Comparison of ENCODE assay signal across 9 cellular contexts in genomic region chr17:39576187-39576586, GRCh38. TPM values are rescaled to one million over a fixed set of nuclear protein-coding genes. Genes with fewer than 3 reads are reported as not detected.
DNase-seq lines count a peak whose midpoint lies in the region; ATAC-seq and TF ChIP-seq lines count a peak whose summit lies in the region.
"Had no signal": no experiment of that assay in that cellular context is flagged by ENCODE, and none has a peak within 500 bp of the region (broad histone marks: within the 10 kb centered on the region; RNA-seq: fewer than 3 reads in every experiment).

No MANE protein-coding gene starts in this region.

- intact Hi-C loops in PC-9 (cut with micrococcal nuclease; ENCODE audit: unreplicated experiment), result no loop called here
- intact Hi-C loops in stomach (cut with DNase I; ENCODE audit: low total_unique reads), result no loop called here

- H3K27me3 ChIP-seq in AG04450 (ENCODE audit: control insufficient read depth, insufficient read depth, low read length), result peaks cover 27% of the 10 kb centered on the region
- peaks cover 10% of the 10 kb centered on the region; the same call in 1 of the 2 replicates for H3K27me3 ChIP-seq in PC-9 (ENCODE audit: insufficient read depth, low read depth)
- H3K27me3 ChIP-seq in stomach, result peaks cover 0 to 32% (median 0%) of the 10 kb centered on the region in 3 donors

- no peak for TF ChIP-seq EP300 in stomach (IDR thresholded peaks at IDR 0.05)

- CTCF ChIA-PET in AG04450 (lab: Charles Lee), result interaction anchor here (0.5 to 2.2 kb wide), 10 partner anchors 11 to 787 kb away, joined by 3 to 11 read pairs (median 6); no protein-coding TSS in a partner anchor
- CTCF ChIA-PET in PC-9 (lab: Charles Lee), result interaction anchor here (0.6 to 0.9 kb wide), 2 partner anchors 29 to 36 kb away, joined by 3 read pairs; no protein-coding TSS in a partner anchor
- CTCF ChIA-PET in activated CD8-positive, alpha-beta memory T cell treated with anti-CD3 and anti-CD28 coated beads, Interleukin-2, amount 10 ng/mL, durations not matched to agents 7 days and 5 days (lab: Charles Lee), result interaction anchor here (0.8 to 1.4 kb wide), 5 partner anchors 24 to 78 kb away, joined by 3 to 6 read pairs (median 3); no protein-coding TSS in a partner anchor

- H3K4me3 Mint-ChIP-seq in activated CD8-positive, alpha-beta memory T cell treated with anti-CD3 and anti-CD28 coated beads, Interleukin-2, amount 10 ng/mL, durations not matched to agents 7 days and 5 days, result no peak overlapping the region

- H4K20me1 ChIP-seq in PC-9 (ENCODE audit: insufficient read depth), result no peaks in the 10 kb centered on the region

- peaks cover 10% of the 10 kb centered on the region; the same call in 1 of the 2 replicates for H3F3A ChIP-seq in PC-9 (ENCODE audit: insufficient read depth, low read depth)

- H3K4me1 Mint-ChIP-seq in activated CD8-positive, alpha-beta memory T cell treated with anti-CD3 and anti-CD28 coated beads, Interleukin-2, amount 10 ng/mL, durations not matched to agents 7 days and 5 days, result peaks cover 3% of the 10 kb centered on the region

- peaks cover 5% of the 10 kb centered on the region; the same call in 1 of the 2 replicates for H3K4me1 ChIP-seq in PC-9 (replicated peaks; ENCODE audit: insufficient read depth)
- H3K4me1 ChIP-seq in stomach, result peaks cover 6 to 20% (median 17%) of the 10 kb centered on the region in 4 donors

- no peak for TF ChIP-seq POLR2A in stomach (IDR thresholded peaks at IDR 0.05)

- H3K9me3 Mint-ChIP-seq in activated CD8-positive, alpha-beta memory T cell treated with anti-CD3 and anti-CD28 coated beads, Interleukin-2, amount 10 ng/mL, durations not matched to agents 7 days and 5 days (ENCODE audit: low read depth), result peaks cover 2% of the 10 kb centered on the region

- no peaks in the 10 kb centered on the region; the same call in 1 of the 2 replicates for H3K9me3 ChIP-seq in AG04450 (ENCODE audit: control insufficient read depth, insufficient read depth, low read length)
- H3K9me3 ChIP-seq in PC-9 (ENCODE audit: insufficient read depth, low read depth), result no peaks in the 10 kb centered on the region
- peaks cover 0 to 4% (median 0%) of the 10 kb centered on the region in 4 donors for H3K9me3 ChIP-seq in stomach

- no peaks in the 10 kb centered on the region for H3K9me2 ChIP-seq in PC-9 (ENCODE audit: insufficient read depth)

- H3K27me3 Mint-ChIP-seq in activated CD8-positive, alpha-beta memory T cell treated with anti-CD3 and anti-CD28 coated beads, Interleukin-2, amount 10 ng/mL, durations not matched to agents 7 days and 5 days, result peaks cover 12% of the 10 kb centered on the region

- TF ChIP-seq CTCF in AG04450 (IDR thresholded peaks at IDR 0.05; ENCODE audit: low read depth, low read length) (peak; percentile 63), PC-9 (conservative IDR thresholded peaks at IDR 0.05) (peak; percentile 71), fibroblast of the aortic adventitia (IDR thresholded peaks at IDR 0.05; ENCODE audit: insufficient read depth, low read length) (peak; percentile 45), stomach (IDR thresholded peaks at IDR 0.05) (peak in 2 of 7 experiments; percentile 18 to 32)

- H3K36me3 ChIP-seq in PC-9 (ENCODE audit: low read depth) (no peaks in the 10 kb centered on the region), stomach (no peaks in the 10 kb centered on the region)

- BruUV-seq in PC-9 (replicated peaks; lab: Mats Ljungman, UMichigan), result no TSS peak

- no peak overlapping the region for H2AFZ ChIP-seq in PC-9

- peaks cover 10% of the 10 kb centered on the region for H3K36me3 Mint-ChIP-seq in activated CD8-positive, alpha-beta memory T cell treated with anti-CD3 and anti-CD28 coated beads, Interleukin-2, amount 10 ng/mL, durations not matched to agents 7 days and 5 days

- POLR2A ChIA-PET in AG04450 (lab: Yijun Ruan, JAX), result no interaction called here
- POLR2A ChIA-PET in PC-9 (lab: Charles Lee; ENCODE audit: unreplicated experiment), result no interaction called here

- H3K79me2 ChIP-seq in PC-9 (ENCODE audit: low read depth), result no peaks in the 10 kb centered on the region

- H3K4me3 ChIP-seq in AG04450 (ENCODE audit: low read depth, low read length) (no peak overlapping the region), PC-9 (no peak overlapping the region), fibroblast of the aortic adventitia (ENCODE audit: low read depth, low read length) (no peak overlapping the region), stomach (no peak overlapping the region)

- no peak overlapping the region for H3K27ac ChIP-seq in AG04450 (ENCODE audit: low read depth, low read length)
- no peak overlapping the region for H3K27ac ChIP-seq in PC-9
- H3K27ac ChIP-seq in stomach, result no peak overlapping the region

- no peak overlapping the region for H3K27ac Mint-ChIP-seq in activated CD8-positive, alpha-beta memory T cell treated with anti-CD3 and anti-CD28 coated beads, Interleukin-2, amount 10 ng/mL, durations not matched to agents 7 days and 5 days

- 20 to 41% (median 25%) methylated on average over 7 of the region's 7 CpGs for WGBS in stomach, 5 donors

- DNase-seq in AG04450 (ENCODE audit: low read depth, low spot score) (no peak), GM03348 (ENCODE audit: low spot score) (peak; percentile 52), PC-9 (no peak), fibroblast of the aortic adventitia (ENCODE audit: low read depth) (no peak), inferior parietal cortex (ENCODE audit: extremely low spot score) (no peak), DMS79 treated with DMSO at 0.1 percent for 48 hours (lab: John Stamatoyannopoulos, UW) (no peak), stomach (no peak)
- DNase-seq in activated CD8-positive, alpha-beta memory T cell treated with anti-CD3 and anti-CD28 coated beads, Interleukin-2, amount 10 ng/mL, durations not matched to agents 7 days and 5 days, result no peak
- DNase-seq: effector memory CD4-positive, alpha-beta T cell had no signal

- ATAC-seq in activated CD8-positive, alpha-beta memory T cell treated with anti-CD3 and anti-CD28 coated beads, Interleukin-2, amount 10 ng/mL, durations not matched to agents 7 days and 5 days, result no peak

- no peak overlapping the region for H3K4me2 ChIP-seq in PC-9

RNA-seq across cellular contexts. Expression of gene NEUROD2, which starts 31.5 kb away (rescaled TPM):
- not detected in 2 replicates for polyA plus RNA-seq in AG04450 (2011; rRNA removed)
- not detected in 2 replicates for polyA minus RNA-seq in AG04450 (2011; rRNA and poly(A)+ RNA removed)
- total RNA-seq in PC-9 (2021), result not detected in 2 replicates
- not detected in 2 replicates for total RNA-seq in fibroblast of the aortic adventitia (ENCODE audit: low replicate concordance)
- total RNA-seq in stomach, result not detected
- under 1 TPM; 0.03 to 0.31 (median 0.25) TPM for polyA plus RNA-seq in stomach
- total RNA-seq in activated CD8-positive, alpha-beta memory T cell treated with anti-CD3 and anti-CD28 coated beads, Interleukin-2, amount 10 ng/mL, durations not matched to agents 7 days and 5 days, result not detected

RNA-seq across cellular contexts. Expression of gene PPP1R1B, which starts 50.6 kb away (rescaled TPM):
- not detected in 2 replicates for polyA plus RNA-seq in AG04450 (2011; rRNA removed)
- not detected in 2 replicates for polyA minus RNA-seq in AG04450 (2011; rRNA and poly(A)+ RNA removed)
- not detected in 2 replicates for total RNA-seq in PC-9 (2021)
- 4.1 and 9.0 TPM in 2 replicates for total RNA-seq in fibroblast of the aortic adventitia (ENCODE audit: low replicate concordance)
- total RNA-seq in stomach, result 100 to 1,000 TPM in 1 of 5 donors, 10 to 100 TPM in 2, 1 to 10 TPM in 1, under 1 TPM in 1; 0.58 to 279 (median 11.0) TPM
- 10 to 100 TPM in 1 of 3 donors, 1 to 10 TPM in 2; 5.0 to 20.9 (median 9.5) TPM for polyA plus RNA-seq in stomach
- total RNA-seq in activated CD8-positive, alpha-beta memory T cell treated with anti-CD3 and anti-CD28 coated beads, Interleukin-2, amount 10 ng/mL, durations not matched to agents 7 days and 5 days, result not detected
